ENCODE assay signal across 8 cellular contexts in genomic region chr11:47523491-47524199, GRCh38. TPM values are rescaled to one million over a fixed set of nuclear protein-coding genes. Genes with fewer than 3 reads are reported as not detected.
DNase-seq lines count a peak whose midpoint lies in the region; ATAC-seq and TF ChIP-seq lines count a peak whose summit lies in the region.

No MANE protein-coding gene starts in this region.

- in situ Hi-C loops in GM13976 (cut with MboI; ENCODE audit: low sequenced_read_pairs, unreplicated experiment) = no loop called here

- ATAC-seq in HG03095 (IDR thresholded peaks at IDR 0.05; ENCODE audit: unreplicated experiment) = peak; percentile 61
- ATAC-seq in T-helper 17 cell = peak; percentile 93
- peak; percentile 89 to 92 for ATAC-seq in lower lobe of right lung
- no peak for ATAC-seq in HG03025 (IDR thresholded peaks at IDR 0.05; ENCODE audit: low FRiP score, unreplicated experiment)

- no peaks in the 10 kb centered on the region for H3K27me3 Mint-ChIP-seq in T-helper 17 cell
- no peaks in the 10 kb centered on the region for H3K27me3 Mint-ChIP-seq in dendritic cell treated with granulocyte-macrophage colony-stimulating factor and Interleukin-4, amounts not matched to agents 40 ng/mL and 50 ng/mL, for 4 days

- H3K4me3 Mint-ChIP-seq in T-helper 17 cell = peak overlapping the region; percentile 89
- peak overlapping the region; percentile 69 for H3K4me3 Mint-ChIP-seq in dendritic cell treated with granulocyte-macrophage colony-stimulating factor and Interleukin-4, amounts not matched to agents 40 ng/mL and 50 ng/mL, for 4 days

- H3K9me3 Mint-ChIP-seq in dendritic cell treated with granulocyte-macrophage colony-stimulating factor and Interleukin-4, amounts not matched to agents 40 ng/mL and 50 ng/mL, for 4 days = no peaks in the 10 kb centered on the region

- TF ChIP-seq CTCF in GM13976 (IDR thresholded peaks at IDR 0.05; ENCODE audit: borderline replicate concordance, control extremely low read depth, extremely low read depth, insufficient read depth, missing control alignments) = no peak
- no peak for TF ChIP-seq CTCF in lower lobe of right lung (IDR thresholded peaks at IDR 0.05)

- H3K27me3 ChIP-seq in lower lobe of right lung (ENCODE audit: low read depth) = no peaks in the 10 kb centered on the region

- peaks cover 63% of the 10 kb centered on the region for H3K4me1 ChIP-seq in lower lobe of right lung

- DNase-seq in GM13976 (ENCODE audit: low spot score) (peak; percentile 54), T-helper 17 cell (peak in 2 of 3 donors; percentile 21 to 27), lower lobe of right lung (no peak), superior temporal gyrus (ENCODE audit: extremely low spot score) (peak; percentile 59), cerebellar nuclear complex (lab: John Stamatoyannopoulos, UW) (no peak)

- H3K4me1 Mint-ChIP-seq in T-helper 17 cell = peaks cover 40% of the 10 kb centered on the region
- peaks cover 51% of the 10 kb centered on the region for H3K4me1 Mint-ChIP-seq in dendritic cell treated with granulocyte-macrophage colony-stimulating factor and Interleukin-4, amounts not matched to agents 40 ng/mL and 50 ng/mL, for 4 days (ENCODE audit: low read depth)

- H3K27ac Mint-ChIP-seq in T-helper 17 cell = peak overlapping the region; percentile 100
- peak overlapping the region; percentile 85 for H3K27ac Mint-ChIP-seq in dendritic cell treated with granulocyte-macrophage colony-stimulating factor and Interleukin-4, amounts not matched to agents 40 ng/mL and 50 ng/mL, for 4 days

- H3K36me3 Mint-ChIP-seq in T-helper 17 cell (ENCODE audit: low read depth) = peaks cover 1% of the 10 kb centered on the region
- peaks cover 53% of the 10 kb centered on the region for H3K36me3 Mint-ChIP-seq in dendritic cell treated with granulocyte-macrophage colony-stimulating factor and Interleukin-4, amounts not matched to agents 40 ng/mL and 50 ng/mL, for 4 days (ENCODE audit: low read depth)

- H3K36me3 ChIP-seq in lower lobe of right lung = peaks cover 7% of the 10 kb centered on the region

- intact Hi-C loops in dendritic cell treated with granulocyte-macrophage colony-stimulating factor and Interleukin-4, amounts not matched to agents 40 ng/mL and 50 ng/mL, for 4 days (cut with micrococcal nuclease) = no loop called here
- intact Hi-C loops in lower lobe of right lung (cut with DNase I) = no loop called here

- H3K9me3 ChIP-seq in T-helper 17 cell (ENCODE audit: control insufficient read depth, low read length, poor library complexity, severe bottlenecking) (no peaks in the 10 kb centered on the region), lower lobe of right lung (no peaks in the 10 kb centered on the region)

- no peak overlapping the region for H3K4me3 ChIP-seq in lower lobe of right lung

- H3K27ac ChIP-seq in lower lobe of right lung = peak overlapping the region; percentile 72

RNA-seq across cellular contexts. Expression of gene CELF1, which starts 29.3 kb away (rescaled TPM):
- total RNA-seq in T-helper 17 cell (100 to 1,000 TPM; 113 to 127 TPM), lower lobe of right lung (105 TPM)

RNA-seq across cellular contexts. Expression of gene PTPMT1, which starts 41.8 kb away (rescaled TPM):
- total RNA-seq in T-helper 17 cell (10 to 100 TPM; 19.2 to 23.8 TPM), lower lobe of right lung (78.1 TPM)

RNA-seq across cellular contexts. Expression of gene KBTBD4, which starts 55.1 kb away (rescaled TPM):
- total RNA-seq in T-helper 17 cell (10 to 100 TPM; 20.0 to 23.7 TPM), lower lobe of right lung (13.4 TPM)

RNA-seq across cellular contexts. Expression of gene NDUFS3, which starts 55.2 kb away (rescaled TPM):
- total RNA-seq in T-helper 17 cell = 10 to 100 TPM; 90.6 to 92.4 TPM
- 79.0 TPM for total RNA-seq in lower lobe of right lung

Comparison
In these comparisons a context has a peak if more than half of its experiments do, and no peak if none do; other contexts are left out.
1. DNase-seq: peak in GM13976 (single experiment), T-helper 17 cell (2 of 3) and superior temporal gyrus (single experiment); none in lower lobe of right lung (single experiment) and cerebellar nuclear complex (0 of 2).